8 cellular contexts compared by ENCODE assay signal in the genomic region with DNA sequence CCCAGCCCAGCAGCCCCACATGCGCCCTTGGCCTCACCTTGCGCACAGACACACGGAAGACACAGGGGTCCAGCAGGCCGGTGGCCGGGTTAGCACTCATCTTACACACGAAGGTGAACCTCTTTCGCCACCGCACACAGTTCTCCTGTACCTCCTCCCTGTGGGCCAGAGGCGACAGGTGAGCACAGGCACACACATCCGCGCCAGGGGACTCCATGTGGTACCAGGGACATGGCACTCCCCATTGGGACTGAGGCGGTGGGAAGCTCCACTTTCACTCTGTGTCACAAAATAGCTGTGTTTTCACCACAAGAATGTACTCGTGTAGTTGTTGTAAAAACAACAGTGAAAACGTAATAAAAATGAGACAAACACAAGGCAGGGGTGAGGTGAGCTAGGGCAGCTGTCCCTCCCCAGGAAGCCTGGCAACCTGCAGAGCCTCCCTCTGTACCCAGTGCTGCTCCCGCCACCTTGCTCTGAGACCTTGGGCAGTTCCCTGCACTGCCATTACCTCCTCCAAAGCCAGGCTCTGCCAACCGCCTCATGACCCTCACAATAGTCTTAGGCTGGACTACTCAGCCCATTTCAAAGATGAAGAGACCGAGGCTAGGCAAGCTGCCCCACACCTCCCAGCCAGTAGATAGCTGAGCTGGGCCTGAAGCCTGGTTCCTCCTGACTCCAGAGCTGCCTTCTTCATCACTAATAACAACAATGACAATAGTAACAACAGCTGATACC. TPM values are rescaled to one million over a fixed set of nuclear protein-coding genes. Genes with fewer than 3 reads are reported as not detected.
DNase-seq lines count a peak whose midpoint lies in the region; ATAC-seq and TF ChIP-seq lines count a peak whose summit lies in the region.
"Had no signal": no experiment of that assay in that cellular context is flagged by ENCODE, and none has a peak within 500 bp of the region (broad histone marks: within the 10 kb centered on the region; RNA-seq: fewer than 3 reads in every experiment).

No MANE protein-coding gene starts in this region.

- no peak for TF ChIP-seq EP300 in gastroesophageal sphincter (IDR thresholded peaks at IDR 0.05)

- TF ChIP-seq CTCF in lung (IDR thresholded peaks at IDR 0.05; ENCODE audit: control extremely low read depth, extremely low read depth) (no peak), gastroesophageal sphincter (IDR thresholded peaks at IDR 0.05) (no peak)

- H3K9me3 ChIP-seq in lung (ENCODE audit: control insufficient read depth in 2 of 2, insufficient read depth in 1 of 2, low read length in 1 of 2) (no peaks in the 10 kb centered on the region), gastroesophageal sphincter (no peaks in the 10 kb centered on the region)

- H3K27ac ChIP-seq in lung (ENCODE audit: low read depth in 1 of 2, low read length in 1 of 2) (peak overlapping the region; percentile 24 to 44), gastroesophageal sphincter (peak overlapping the region in 2 of 4 donors; percentile 66 to 75)

- H3K9me3 Mint-ChIP-seq in activated CD4-positive, alpha-beta memory T cell treated with anti-CD3 and anti-CD28 coated beads for 36 hours, result no peaks in the 10 kb centered on the region
- H3K9me3 Mint-ChIP-seq: nephron progenitor cell had no signal

- CTCF ChIA-PET in activated CD4-positive, alpha-beta memory T cell treated with anti-CD3 and anti-CD28 coated beads for 36 hours (lab: Charles Lee), result interaction anchor here (1.0 to 9.9 kb wide), 12 partner anchors 10 to 164 kb away, joined by 3 to 142 read pairs (median 14); a partner anchor contains a TSS

- WGBS in lung, 2 donors, result 89 to 93% methylated on average over 17 of the region's 17 CpGs
- 51 to 96% methylated on average over 3 to 4 of the region's 17 CpGs for WGBS in gastroesophageal sphincter (ENCODE audit: low coverage in 1 of 2), 2 donors

- no peak overlapping the region for H3K4me3 Mint-ChIP-seq in activated CD4-positive, alpha-beta memory T cell treated with anti-CD3 and anti-CD28 coated beads for 36 hours
- H3K4me3 Mint-ChIP-seq: nephron progenitor cell had no signal

- H3K4me1 Mint-ChIP-seq in activated CD4-positive, alpha-beta memory T cell treated with anti-CD3 and anti-CD28 coated beads for 36 hours (ENCODE audit: low read depth), result peaks cover 69% of the 10 kb centered on the region

- intact Hi-C loops in activated CD4-positive, alpha-beta memory T cell treated with anti-CD3 and anti-CD28 coated beads for 36 hours (cut with micrococcal nuclease), result no loop called here

- H3K27me3 Mint-ChIP-seq in activated CD4-positive, alpha-beta memory T cell treated with anti-CD3 and anti-CD28 coated beads for 36 hours, result no peaks in the 10 kb centered on the region

- peak; percentile 25 for DNase-seq in COLO668 (lab: John Stamatoyannopoulos, UW; ENCODE audit: unreplicated experiment)
- DNase-seq in activated CD4-positive, alpha-beta memory T cell treated with anti-CD3 and anti-CD28 coated beads for 36 hours, result peak; percentile 46
- DNase-seq in lung (ENCODE audit: low spot score), result no peak
- DNase-seq in NCI-H82 treated with DMSO at 0.1 percent for 48 hours (lab: John Stamatoyannopoulos, UW; ENCODE audit: unreplicated experiment), result no peak
- DNase-seq: KBM-7, nephron progenitor cell had no signal

- H3K27me3 ChIP-seq in lung (ENCODE audit: control insufficient read depth, insufficient read depth) (no peaks in the 10 kb centered on the region), gastroesophageal sphincter (no peaks in the 10 kb centered on the region)

- no peak for TF ChIP-seq POLR2A in gastroesophageal sphincter (IDR thresholded peaks at IDR 0.05)

- no peak overlapping the region for H3K4me3 ChIP-seq in lung
- H3K4me3 ChIP-seq in gastroesophageal sphincter, result no peak overlapping the region

- peak overlapping the region; percentile 92 for H3K27ac Mint-ChIP-seq in activated CD4-positive, alpha-beta memory T cell treated with anti-CD3 and anti-CD28 coated beads for 36 hours
- H3K27ac Mint-ChIP-seq: nephron progenitor cell had no signal

- H3K36me3 ChIP-seq in lung (ENCODE audit: control insufficient read depth in 2 of 2, insufficient read depth in 2 of 2, low read length in 2 of 2) (no peaks in the 10 kb centered on the region), gastroesophageal sphincter (no peaks in the 10 kb centered on the region)

- POLR2A ChIA-PET in activated CD4-positive, alpha-beta memory T cell treated with anti-CD3 and anti-CD28 coated beads for 36 hours (lab: Charles Lee), result interaction anchor here (1.1 to 2.7 kb wide), 7 partner anchors 9 to 78 kb away, joined by 3 to 31 read pairs (median 6); a partner anchor contains a TSS

- peaks cover 5% of the 10 kb centered on the region for H3K36me3 Mint-ChIP-seq in activated CD4-positive, alpha-beta memory T cell treated with anti-CD3 and anti-CD28 coated beads for 36 hours

- ATAC-seq in lung (ENCODE audit: insufficient read depth, low FRiP score), result no peak
- ATAC-seq in GM19351 (IDR thresholded peaks at IDR 0.05; ENCODE audit: unreplicated experiment), result no peak
- no peak for ATAC-seq in gastroesophageal sphincter

- H3K4me1 ChIP-seq in lung (ENCODE audit: control insufficient read depth in 2 of 2, insufficient read depth in 2 of 2, low read length in 2 of 2) (peaks cover 0 to 8% of the 10 kb centered on the region in 2 donors), gastroesophageal sphincter (peaks cover 2 to 73% (median 30%) of the 10 kb centered on the region in 3 donors)

RNA-seq across cellular contexts. Expression of a gene that starts 16.3 kb away (rescaled TPM):
- 10 to 100 TPM; 41.5 to 42.0 TPM for total RNA-seq in activated CD4-positive, alpha-beta memory T cell treated with anti-CD3 and anti-CD28 coated beads for 36 hours
- total RNA-seq in lung, result 10 to 100 TPM; 20.5 to 51.3 TPM
- polyA plus RNA-seq in lung, result 10 to 100 TPM; 50.8 to 51.1 TPM
- 10 to 100 TPM in 2 of 4 donors, 1 to 10 TPM in 2; 8.9 to 15.0 (median 11.2) TPM for total RNA-seq in gastroesophageal sphincter

RNA-seq across cellular contexts. Expression of a gene that starts 23.4 kb away (rescaled TPM):
- 1 to 10 TPM in 1 of 2 experiments, under 1 TPM in 1; 0.94 to 2.9 TPM for total RNA-seq in activated CD4-positive, alpha-beta memory T cell treated with anti-CD3 and anti-CD28 coated beads for 36 hours
- total RNA-seq in lung (1 to 10 TPM; 4.9 to 9.0 TPM), gastroesophageal sphincter (1 to 10 TPM in 2 of 4 donors, under 1 TPM in 1, not detected in 1; 0.66 to 3.4 (median 3.1) TPM)
- 1 to 10 TPM; 2.0 to 4.9 TPM for polyA plus RNA-seq in lung

RNA-seq across cellular contexts. Expression of a gene that starts 26.9 kb away (rescaled TPM):
- 10 to 100 TPM; 50.7 to 58.0 TPM for total RNA-seq in activated CD4-positive, alpha-beta memory T cell treated with anti-CD3 and anti-CD28 coated beads for 36 hours
- total RNA-seq in lung (10 to 100 TPM; 49.6 to 66.5 TPM), gastroesophageal sphincter (10 to 100 TPM in 3 of 4 donors, 1 to 10 TPM in 1; 7.0 to 22.0 (median 16.3) TPM)
- 10 to 100 TPM; 13.4 to 15.8 TPM for polyA plus RNA-seq in lung

RNA-seq across cellular contexts. Expression of a gene that starts 37.1 kb away (rescaled TPM):
- total RNA-seq in activated CD4-positive, alpha-beta memory T cell treated with anti-CD3 and anti-CD28 coated beads for 36 hours, result 10 to 100 TPM; 21.2 to 23.5 TPM
- total RNA-seq in lung (10 to 100 TPM; 42.7 to 96.2 TPM), gastroesophageal sphincter (10 to 100 TPM; 25.2 to 49.7 (median 31.7) TPM)
- 10 to 100 TPM; 24.6 to 67.3 TPM for polyA plus RNA-seq in lung

RNA-seq across cellular contexts. Expression of a gene that starts 54.5 kb away (rescaled TPM):
- total RNA-seq in activated CD4-positive, alpha-beta memory T cell treated with anti-CD3 and anti-CD28 coated beads for 36 hours, result 10 to 100 TPM; 50.1 to 53.8 TPM
- total RNA-seq in lung (10 to 100 TPM; 28.3 to 51.9 TPM), gastroesophageal sphincter (100 to 1,000 TPM; 112 to 146 (median 132) TPM)
- polyA plus RNA-seq in lung, result 10 to 100 TPM; 45.3 to 59.8 TPM

Comparison
In these comparisons a context has a peak if more than half of its experiments do, and no peak if none do; other contexts are left out.
1. DNase-seq: peak in COLO668 (single experiment) and activated CD4-positive, alpha-beta memory T cell treated with anti-CD3 and anti-CD28 coated beads for 36 hours (single experiment); none in lung (single experiment) and NCI-H82 treated with DMSO at 0.1 percent for 48 hours (single experiment).